ENCODE assay signal across 12 cellular contexts in genomic region chr20:39960522-39961420, GRCh38.
DNase-seq lines count a peak whose midpoint lies in the region; ATAC-seq and TF ChIP-seq lines count a peak whose summit lies in the region.
"Had no signal": no experiment of that assay in that cellular context is flagged by ENCODE, and none has a peak within 500 bp of the region (broad histone marks: within the 10 kb centered on the region; RNA-seq: fewer than 3 reads in every experiment).

No MANE protein-coding gene starts in this region.

- TF ChIP-seq CTCF in foreskin keratinocyte (conservative IDR thresholded peaks at IDR 0.05), result no peak
- TF ChIP-seq CTCF in CD4-positive, alpha-beta T cell (IDR thresholded peaks at IDR 0.05), result no peak

- H3K27ac ChIP-seq in foreskin keratinocyte, result no peak overlapping the region
- H3K27ac ChIP-seq in CD4-positive, alpha-beta T cell (ENCODE audit: low read depth, low read length), result no peak overlapping the region
- H3K27ac ChIP-seq: VCaP had no signal

- no peak overlapping the region for H3K27ac Mint-ChIP-seq in CD4-positive, alpha-beta T cell

- ATAC-seq in GM18909 (IDR thresholded peaks at IDR 0.05; ENCODE audit: poor library complexity, unreplicated experiment), result peak; percentile 57
- peak; percentile 46 for ATAC-seq in foreskin keratinocyte
- no peak for ATAC-seq in CD4-positive, alpha-beta T cell (ENCODE audit: poor library complexity)
- ATAC-seq: PC-3 had no signal

- no peaks in the 10 kb centered on the region for H3K27me3 Mint-ChIP-seq in CD4-positive, alpha-beta T cell

- intact Hi-C loops in CD4-positive, alpha-beta T cell (cut with DNase I, micrococcal nuclease), result no loop called here

- H3K9me3 Mint-ChIP-seq in CD4-positive, alpha-beta T cell, result no peaks in the 10 kb centered on the region

- no peaks in the 10 kb centered on the region for H3K27me3 ChIP-seq in foreskin keratinocyte
- no peaks in the 10 kb centered on the region for H3K27me3 ChIP-seq in CD4-positive, alpha-beta T cell (ENCODE audit: control insufficient read depth, insufficient read depth, low read length)

- POLR2A ChIA-PET in CD4-positive, alpha-beta T cell (lab: Charles Lee), result no interaction called here

- peak; percentile 97 for DNase-seq in NCI-H2171 (lab: John Stamatoyannopoulos, UW)
- DNase-seq in foreskin keratinocyte, result no peak
- DNase-seq in retina, result peak; percentile 40
- DNase-seq in cerebellum (ENCODE audit: low spot score), result no peak
- no peak for DNase-seq in activated CD4-positive, alpha-beta T cell treated with anti-CD3 and anti-CD28 coated beads, Interleukin-2, amount 50 U/mL, for 4 hours
- no peak for DNase-seq in CD4-positive, alpha-beta T cell
- DNase-seq in SIG-M5 (lab: John Stamatoyannopoulos, UW), result no peak
- DNase-seq: Calu3, Karpas-422, PC-3 had no signal

- H3K4me3 Mint-ChIP-seq in CD4-positive, alpha-beta T cell, result no peak overlapping the region

- H3K4me1 ChIP-seq in foreskin keratinocyte, result no peaks in the 10 kb centered on the region

- CTCF ChIA-PET in CD4-positive, alpha-beta T cell (lab: Charles Lee), result no interaction called here

- no peaks in the 10 kb centered on the region for H3K36me3 Mint-ChIP-seq in CD4-positive, alpha-beta T cell (ENCODE audit: low read depth)

- H3K9me3 ChIP-seq in CD4-positive, alpha-beta T cell (ENCODE audit: control insufficient read depth, low read length), result no peaks in the 10 kb centered on the region

- no peaks in the 10 kb centered on the region for H3K4me1 Mint-ChIP-seq in CD4-positive, alpha-beta T cell (ENCODE audit: low read depth)

Comparison
In these comparisons a context has a peak if more than half of its experiments do, and no peak if none do; other contexts are left out.
1. DNase-seq: peak in NCI-H2171 (single experiment) and retina (single experiment); none in foreskin keratinocyte (0 of 2), cerebellum (single experiment), activated CD4-positive, alpha-beta T cell treated with anti-CD3 and anti-CD28 coated beads, Interleukin-2, amount 50 U/mL, for 4 hours (0 of 2), CD4-positive, alpha-beta T cell (0 of 10) and SIG-M5 (single experiment).